In the genomic region with DNA sequence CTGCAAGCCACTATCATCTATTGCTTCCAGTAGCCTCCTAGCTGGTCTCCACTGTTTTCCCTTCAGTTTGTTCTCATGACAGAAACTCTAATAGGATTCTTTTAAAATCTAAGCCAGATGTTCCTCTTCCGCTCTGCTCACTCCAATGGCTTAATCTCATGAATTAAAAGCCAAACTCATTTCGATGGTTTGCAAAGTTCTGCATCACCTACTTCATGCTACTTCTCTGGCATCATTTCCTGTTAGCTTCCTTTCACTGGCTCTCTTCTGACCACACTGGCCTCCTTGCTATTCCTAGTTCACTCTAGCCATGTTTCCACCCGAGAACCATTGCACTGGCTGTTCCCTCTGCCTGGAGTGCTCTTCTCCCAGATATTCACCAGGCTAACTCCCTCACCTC, we compare ENCODE assay signal across 2 cellular contexts.
TF ChIP-seq lines count a peak whose summit lies in the region.

No MANE protein-coding gene starts in this region.

TF ChIP-seq in SK-N-SH, 30 proteins besides CTCF, POLR2A, EP300 and RAD21:
- no peak for TF ChIP-seq REST (IDR thresholded peaks at IDR 0.05; ENCODE audit: low read depth, low read length)
- no peak for TF ChIP-seq FOSL2 (IDR thresholded peaks at IDR 0.05; ENCODE audit: borderline replicate concordance, low read depth)
- no peak for TF ChIP-seq SIN3A (IDR thresholded peaks at IDR 0.05; ENCODE audit: borderline replicate concordance, low read depth, low read length)
- TF ChIP-seq POLR2AphosphoS5 (IDR thresholded peaks at IDR 0.05; ENCODE audit: low read depth, low read length) = no peak
- TF ChIP-seq FOXM1 (IDR thresholded peaks at IDR 0.05; ENCODE audit: low read depth) = no peak
- TF ChIP-seq CHD2 (IDR thresholded peaks at IDR 0.05; ENCODE audit: low read length, partially characterized antibody) = no peak
- no peak for TF ChIP-seq NRF1 (IDR thresholded peaks at IDR 0.05; ENCODE audit: low read depth, low read length)
- TF ChIP-seq RFX5 (IDR thresholded peaks at IDR 0.05; ENCODE audit: low read length) = no peak
- no peak for TF ChIP-seq IRF3 (IDR thresholded peaks at IDR 0.05; ENCODE audit: low read depth, low read length)
- no peak for TF ChIP-seq EZH2phosphoT487 (IDR thresholded peaks at IDR 0.05; ENCODE audit: borderline replicate concordance, low read depth)

TF ChIP-seq in SK-N-SH treated with all-trans-retinoic acid at 6 μM for 48 hours, 23 proteins besides CTCF, POLR2A, EP300 and RAD21 (continued from another document):
- TF ChIP-seq TSHZ2 (CRISPR knock-in tag; IDR thresholded peaks at IDR 0.05) = no peak
- no peak for TF ChIP-seq ARNTL (CRISPR knock-in tag; IDR thresholded peaks at IDR 0.05; ENCODE audit: borderline replicate concordance, low read depth)
- no peak for TF ChIP-seq ZFP30 (CRISPR knock-in tag; IDR thresholded peaks at IDR 0.05)
- TF ChIP-seq SNAI2 (CRISPR knock-in tag; IDR thresholded peaks at IDR 0.05) = no peak
- no peak for TF ChIP-seq ZFP3 (CRISPR knock-in tag; IDR thresholded peaks at IDR 0.05)
- TF ChIP-seq BACH2 (CRISPR knock-in tag; IDR thresholded peaks at IDR 0.05; ENCODE audit: borderline replicate concordance) = no peak
- TF ChIP-seq TOX (CRISPR knock-in tag; IDR thresholded peaks at IDR 0.05; ENCODE audit: borderline replicate concordance) = no peak
- no peak for TF ChIP-seq ESRRG (CRISPR knock-in tag; IDR thresholded peaks at IDR 0.05)
